ENCODE assay signal across 26 cellular contexts in genomic region chr2:178848335-178848734, GRCh38. TPM values are rescaled to one million over a fixed set of nuclear protein-coding genes. Genes with fewer than 3 reads are reported as not detected.
"Had no signal": no experiment of that assay in that cellular context is flagged by ENCODE, and none has a peak within 500 bp of the region (broad histone marks: within the 10 kb centered on the region; RNA-seq: fewer than 3 reads in every experiment).

No MANE protein-coding gene starts in this region.

- H3K4me2 ChIP-seq: hepatocyte had no signal

- FAIRE-seq: endometrium, frontal cortex, kidney had no signal

- H3K9me3 ChIP-seq: colonic mucosa, esophagus muscularis mucosa, gastroesophageal sphincter, heart left ventricle, left lung, lower lobe of right lung, mucosa of descending colon had no signal

- DNase-seq: colonic mucosa; cortex of kidney; effector CD8-positive, alpha-beta T cell; effector memory CD8-positive, alpha-beta T cell; endodermal cell; foreskin keratinocyte; heart left ventricle; hypothalamus; immature natural killer cell; islet precursor cell; kidney; kidney glomerular epithelial cell; left cardiac atrium; left lung; left ventricle myocardium superior; lower lobe of right lung; mesenchymal stem cell; mucosa of descending colon; naive B cell had no signal

- H3K4me3 ChIP-seq: colonic mucosa, esophagus muscularis mucosa, gastroesophageal sphincter, heart left ventricle, hepatocyte, left lung, lower lobe of right lung, mucosa of descending colon had no signal

- H3K27me3 ChIP-seq: colonic mucosa, esophagus muscularis mucosa, gastroesophageal sphincter, heart left ventricle, hepatocyte, left lung had no signal

- H2AFZ ChIP-seq: hepatocyte had no signal

- H3K27ac Mint-ChIP-seq: dendritic cell treated with granulocyte-macrophage colony-stimulating factor and Interleukin-4, amounts not matched to agents 40 ng/mL and 50 ng/mL, for 4 days; effector memory CD8-positive, alpha-beta T cell; endodermal cell; immature natural killer cell; mesothelial cell of epicardium had no signal

- H3K27me3 Mint-ChIP-seq: dendritic cell treated with granulocyte-macrophage colony-stimulating factor and Interleukin-4, amounts not matched to agents 40 ng/mL and 50 ng/mL, for 4 days; effector memory CD8-positive, alpha-beta T cell; naive B cell had no signal

- H3K36me3 ChIP-seq: colonic mucosa, gastroesophageal sphincter, left lung had no signal

- H3K36me3 Mint-ChIP-seq: mesothelial cell of epicardium had no signal

- H3K9me3 Mint-ChIP-seq: dendritic cell treated with granulocyte-macrophage colony-stimulating factor and Interleukin-4, amounts not matched to agents 40 ng/mL and 50 ng/mL, for 4 days had no signal

- H3K4me1 ChIP-seq: colonic mucosa, foreskin keratinocyte, left lung, lower lobe of right lung had no signal

- H3K4me1 Mint-ChIP-seq: immature natural killer cell, mesothelial cell of epicardium, naive B cell had no signal

- H3K4me3 Mint-ChIP-seq: dendritic cell treated with granulocyte-macrophage colony-stimulating factor and Interleukin-4, amounts not matched to agents 40 ng/mL and 50 ng/mL, for 4 days; effector memory CD8-positive, alpha-beta T cell; endodermal cell; immature natural killer cell; mesothelial cell of epicardium; naive B cell had no signal

- H3K27ac ChIP-seq: colonic mucosa, esophagus muscularis mucosa, foreskin keratinocyte, gastroesophageal sphincter, hepatocyte, left lung, lower lobe of right lung had no signal

- H3K79me2 ChIP-seq: hepatocyte had no signal

RNA-seq across cellular contexts. Expression of gene TTN, which starts 41.1 kb away (rescaled TPM):
- total RNA-seq: foreskin keratinocyte had no signal
- polyA plus RNA-seq: foreskin keratinocyte had no signal
